In the genomic region with DNA sequence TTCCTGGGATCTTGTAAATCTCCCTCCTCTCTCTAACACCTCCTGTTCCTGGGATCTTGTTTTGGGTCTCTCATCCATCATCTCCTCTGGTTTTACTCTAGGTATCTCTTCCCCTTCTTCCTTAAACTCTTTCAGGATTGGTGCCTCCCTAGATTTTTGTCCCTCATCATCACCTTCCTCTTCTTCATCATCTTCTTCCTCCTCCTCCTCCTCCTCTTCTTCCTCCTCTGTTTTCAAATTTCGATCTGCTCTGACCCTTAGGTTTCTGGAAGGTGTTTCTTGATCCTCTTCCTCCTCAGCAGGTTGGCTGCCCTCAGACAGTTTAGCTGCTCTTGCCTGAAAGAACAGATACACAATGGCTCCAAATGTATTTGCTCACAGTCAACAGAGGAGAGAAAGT, we compare ENCODE assay signal across 1 cellular context.
A peak's percentile ranks its signal among the peaks of the same experiment; 100 is the strongest.
TF ChIP-seq lines count a peak whose summit lies in the region.

No MANE protein-coding gene starts in this region.

TF ChIP-seq in K562, 482 proteins besides CTCF, POLR2A, EP300 and RAD21:
- TF ChIP-seq ZKSCAN3 (CRISPR knock-in tag; IDR thresholded peaks at IDR 0.05) = no peak
- TF ChIP-seq TARDBP (IDR thresholded peaks at IDR 0.05) = no peak
- no peak for TF ChIP-seq DPF2 (IDR thresholded peaks at IDR 0.05)
- TF ChIP-seq YY1 (IDR thresholded peaks at IDR 0.05; ENCODE audit: borderline replicate concordance in 1 of 3, control insufficient read depth in 1 of 3, extremely low read depth in 1 of 3, insufficient read depth in 3 of 3, insufficient read length in 1 of 3, insufficient replicate concordance in 2 of 3, low read depth in 1 of 3, low read length in 2 of 3) = no peak
- 0 out of 2 replicates have a peak, but pooled peaks have one; percentile 55 for TF ChIP-seq MTA1 (IDR thresholded peaks at IDR 0.05; ENCODE audit: borderline replicate concordance)
TF ChIP-seq in K562: peak in this region for 1.
